8 cellular contexts compared by ENCODE assay signal in the genomic region with DNA sequence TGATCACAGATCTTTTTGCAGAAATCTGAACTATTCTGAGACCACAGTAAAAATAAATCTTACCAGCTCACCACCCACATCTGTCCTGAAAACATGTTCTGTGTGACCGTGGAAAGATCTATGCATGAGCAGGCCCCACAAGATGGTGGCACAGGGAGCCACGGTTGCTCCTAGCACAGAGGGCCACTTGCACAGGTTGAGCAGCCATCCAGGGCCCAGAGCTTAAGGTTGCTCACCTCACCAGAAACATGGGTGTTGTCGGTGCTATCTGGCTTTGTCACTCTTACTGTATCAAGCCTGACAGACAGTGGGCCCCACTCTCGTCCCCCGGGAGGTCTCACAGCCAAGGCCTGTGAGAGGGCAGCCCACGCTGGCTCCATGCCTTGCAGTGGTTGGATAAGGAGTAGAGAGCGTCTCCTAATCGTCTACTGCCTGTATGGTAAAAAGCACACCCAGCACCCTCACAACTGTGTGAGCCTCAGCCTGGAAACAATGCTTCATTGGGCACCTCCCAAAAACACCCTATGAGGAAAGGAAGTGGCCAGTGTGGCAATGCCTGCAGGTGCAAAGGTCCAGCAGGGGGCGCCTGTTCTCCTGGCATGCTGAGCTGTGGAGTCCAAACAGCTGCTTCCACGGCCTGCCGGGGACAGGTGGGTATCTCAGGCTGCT. TPM values are rescaled to one million over a fixed set of nuclear protein-coding genes. Genes with fewer than 3 reads are reported as not detected.
DNase-seq lines count a peak whose midpoint lies in the region; ATAC-seq and TF ChIP-seq lines count a peak whose summit lies in the region.

No MANE protein-coding gene starts in this region.

- peaks cover 0 to 98% (median 50%) of the 10 kb centered on the region in 9 donors for H3K36me3 ChIP-seq in heart right ventricle

- peak; percentile 60 to 91 (median 76) for TF ChIP-seq CTCF in heart right ventricle (IDR thresholded peaks at IDR 0.05)

- H3K4me1 ChIP-seq in heart right ventricle = peaks cover 2 to 38% (median 29%) of the 10 kb centered on the region in 9 donors

- ATAC-seq in GM19023 (IDR thresholded peaks at IDR 0.05; ENCODE audit: unreplicated experiment) (peak; percentile 52), heart right ventricle (peak; percentile 39 to 86 (median 80)), sciatic nerve (peak; percentile 73), HG02763 (IDR thresholded peaks at IDR 0.05; ENCODE audit: unreplicated experiment) (no peak)

- DNase-seq in AG08396 (ENCODE audit: low spot score) (peak; percentile 88), SKM-1 (lab: John Stamatoyannopoulos, UW; ENCODE audit: unreplicated experiment) (peak; percentile 59), heart right ventricle (peak; percentile 85 to 86), sciatic nerve (ENCODE audit: low spot score) (peak; percentile 86)
- DNase-seq in Jurkat, Clone E6-1 (ENCODE audit: low read depth, low spot score) = peak; percentile 53
- peak; percentile 71 for DNase-seq in activated naive CD4-positive, alpha-beta T cell treated with anti-CD3 and anti-CD28 coated beads, Interleukin-2, amount 50 U/mL, for 16 hours

- H3K4me3 ChIP-seq in Jurkat, Clone E6-1 (ENCODE audit: low read length) = no peak overlapping the region
- no peak overlapping the region for H3K4me3 ChIP-seq in heart right ventricle

- intact Hi-C loops in heart right ventricle (cut with DNase I) (loop anchor here in 3 of 10 donors (5.0 kb wide), 2 partner anchors 35 to 45 kb away; no protein-coding TSS in a partner anchor), sciatic nerve (cut with DNase I) (no loop called here)

- no peaks in the 10 kb centered on the region for H3K9me3 ChIP-seq in heart right ventricle

- no peaks in the 10 kb centered on the region for H3K27me3 ChIP-seq in heart right ventricle

- 35 to 45% methylated on average over 11 of the region's 11 CpGs for WGBS in heart right ventricle, 2 donors

- peak overlapping the region in 7 of 10 donors; percentile 42 to 73 (median 49) for H3K27ac ChIP-seq in heart right ventricle

RNA-seq across cellular contexts. Expression of a gene that starts 19.6 kb away (rescaled TPM):
- not detected for polyA plus RNA-seq in Jurkat, Clone E6-1 (2012; ENCODE audit: insufficient read depth, insufficient read length)
- total RNA-seq in heart right ventricle (100 to 1,000 TPM in 4 of 10 donors, 10 to 100 TPM in 6; 62.8 to 216 (median 92.1) TPM), sciatic nerve (141 TPM)
- polyA plus RNA-seq in heart right ventricle = 100 to 1,000 TPM in 1 of 2 donors, 10 to 100 TPM in 1; 61.9 to 602 TPM

RNA-seq across cellular contexts. Expression of a gene that starts 49.4 kb away (rescaled TPM):
- polyA plus RNA-seq in Jurkat, Clone E6-1 (2012; ENCODE audit: insufficient read depth, insufficient read length) = 42.8 TPM
- 100 to 1,000 TPM; 126 to 176 (median 145) TPM for total RNA-seq in heart right ventricle
- 10 to 100 TPM; 48.1 to 60.4 TPM for polyA plus RNA-seq in heart right ventricle
- total RNA-seq in sciatic nerve = 38.8 TPM
